Comparison of ENCODE assay signal across 1 cellular context in the genomic region with DNA sequence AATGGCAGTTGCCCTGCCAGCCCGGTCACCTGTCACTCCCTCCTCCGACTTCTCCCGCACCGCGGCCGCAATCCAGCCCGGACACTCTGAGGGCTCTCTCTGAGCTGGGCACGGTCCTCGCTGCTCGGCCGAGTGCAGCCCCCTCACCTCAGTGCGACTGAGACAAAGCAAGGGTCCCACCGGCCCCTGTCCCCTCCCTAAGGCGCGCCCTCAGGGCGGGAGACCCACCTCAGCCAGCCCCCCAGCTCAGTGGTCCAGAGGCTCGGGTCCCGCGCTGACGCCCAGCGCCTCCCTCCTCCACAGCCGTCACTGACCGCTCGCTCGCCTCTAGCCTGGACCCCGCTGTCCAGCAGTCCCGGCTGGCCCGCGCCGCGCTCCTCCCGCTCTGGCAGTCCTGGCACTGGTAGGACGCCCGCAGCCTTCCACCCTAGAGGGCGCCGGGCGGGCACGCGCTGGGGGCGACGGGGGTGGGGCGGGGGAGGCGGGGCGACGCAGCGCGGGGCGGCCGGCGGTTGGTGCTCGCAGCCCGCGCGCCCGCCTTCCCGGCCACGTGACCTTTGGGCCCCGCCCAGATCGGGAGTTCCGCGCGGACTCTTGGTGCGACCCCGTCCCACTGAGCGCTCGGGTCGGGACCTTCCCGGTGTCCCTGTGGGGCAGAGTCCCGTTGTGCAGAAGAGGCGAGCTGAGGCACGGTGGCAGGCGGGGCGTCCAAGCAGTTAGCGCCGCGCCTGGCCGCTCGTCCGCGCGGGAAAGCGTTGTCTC.
TF ChIP-seq lines count a peak whose summit lies in the region.

No MANE protein-coding gene starts in this region.

TF ChIP-seq in K562, 482 proteins besides CTCF, POLR2A, EP300 and RAD21 (continued from another document and continues in another):
- TF ChIP-seq, protein P1, sequence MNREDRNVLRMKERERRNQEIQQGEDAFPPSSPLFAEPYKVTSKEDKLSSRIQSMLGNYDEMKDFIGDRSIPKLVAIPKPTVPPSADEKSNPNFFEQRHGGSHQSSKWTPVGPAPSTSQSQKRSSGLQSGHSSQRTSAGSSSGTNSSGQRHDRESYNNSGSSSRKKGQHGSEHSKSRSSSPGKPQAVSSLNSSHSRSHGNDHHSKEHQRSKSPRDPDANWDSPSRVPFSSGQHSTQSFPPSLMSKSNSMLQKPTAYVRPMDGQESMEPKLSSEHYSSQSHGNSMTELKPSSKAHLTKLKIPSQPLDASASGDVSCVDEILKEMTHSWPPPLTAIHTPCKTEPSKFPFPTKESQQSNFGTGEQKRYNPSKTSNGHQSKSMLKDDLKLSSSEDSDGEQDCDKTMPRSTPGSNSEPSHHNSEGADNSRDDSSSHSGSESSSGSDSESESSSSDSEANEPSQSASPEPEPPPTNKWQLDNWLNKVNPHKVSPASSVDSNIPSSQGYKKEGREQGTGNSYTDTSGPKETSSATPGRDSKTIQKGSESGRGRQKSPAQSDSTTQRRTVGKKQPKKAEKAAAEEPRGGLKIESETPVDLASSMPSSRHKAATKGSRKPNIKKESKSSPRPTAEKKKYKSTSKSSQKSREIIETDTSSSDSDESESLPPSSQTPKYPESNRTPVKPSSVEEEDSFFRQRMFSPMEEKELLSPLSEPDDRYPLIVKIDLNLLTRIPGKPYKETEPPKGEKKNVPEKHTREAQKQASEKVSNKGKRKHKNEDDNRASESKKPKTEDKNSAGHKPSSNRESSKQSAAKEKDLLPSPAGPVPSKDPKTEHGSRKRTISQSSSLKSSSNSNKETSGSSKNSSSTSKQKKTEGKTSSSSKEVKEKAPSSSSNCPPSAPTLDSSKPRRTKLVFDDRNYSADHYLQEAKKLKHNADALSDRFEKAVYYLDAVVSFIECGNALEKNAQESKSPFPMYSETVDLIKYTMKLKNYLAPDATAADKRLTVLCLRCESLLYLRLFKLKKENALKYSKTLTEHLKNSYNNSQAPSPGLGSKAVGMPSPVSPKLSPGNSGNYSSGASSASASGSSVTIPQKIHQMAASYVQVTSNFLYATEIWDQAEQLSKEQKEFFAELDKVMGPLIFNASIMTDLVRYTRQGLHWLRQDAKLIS (CRISPR knock-in tag; IDR thresholded peaks at IDR 0.05): peak; percentile 57; the same call in 1 of the 2 replicates
- TF ChIP-seq, protein P2, sequence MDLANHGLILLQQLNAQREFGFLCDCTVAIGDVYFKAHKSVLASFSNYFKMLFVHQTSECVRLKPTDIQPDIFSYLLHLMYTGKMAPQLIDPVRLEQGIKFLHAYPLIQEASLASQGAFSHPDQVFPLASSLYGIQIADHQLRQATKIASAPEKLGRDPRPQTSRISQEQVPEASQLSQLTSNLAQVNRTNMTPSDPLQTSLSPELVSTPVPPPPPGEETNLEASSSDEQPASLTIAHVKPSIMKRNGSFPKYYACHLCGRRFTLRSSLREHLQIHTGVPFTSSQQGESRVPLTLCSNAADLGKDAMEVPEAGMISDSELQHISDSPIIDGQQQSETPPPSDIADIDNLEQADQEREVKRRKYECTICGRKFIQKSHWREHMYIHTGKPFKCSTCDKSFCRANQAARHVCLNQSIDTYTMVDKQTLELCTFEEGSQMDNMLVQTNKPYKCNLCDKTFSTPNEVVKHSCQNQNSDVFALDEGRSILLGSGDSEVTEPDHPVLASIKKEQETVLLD (IDR thresholded peaks at IDR 0.05): no peak
- TF ChIP-seq, protein P3, sequence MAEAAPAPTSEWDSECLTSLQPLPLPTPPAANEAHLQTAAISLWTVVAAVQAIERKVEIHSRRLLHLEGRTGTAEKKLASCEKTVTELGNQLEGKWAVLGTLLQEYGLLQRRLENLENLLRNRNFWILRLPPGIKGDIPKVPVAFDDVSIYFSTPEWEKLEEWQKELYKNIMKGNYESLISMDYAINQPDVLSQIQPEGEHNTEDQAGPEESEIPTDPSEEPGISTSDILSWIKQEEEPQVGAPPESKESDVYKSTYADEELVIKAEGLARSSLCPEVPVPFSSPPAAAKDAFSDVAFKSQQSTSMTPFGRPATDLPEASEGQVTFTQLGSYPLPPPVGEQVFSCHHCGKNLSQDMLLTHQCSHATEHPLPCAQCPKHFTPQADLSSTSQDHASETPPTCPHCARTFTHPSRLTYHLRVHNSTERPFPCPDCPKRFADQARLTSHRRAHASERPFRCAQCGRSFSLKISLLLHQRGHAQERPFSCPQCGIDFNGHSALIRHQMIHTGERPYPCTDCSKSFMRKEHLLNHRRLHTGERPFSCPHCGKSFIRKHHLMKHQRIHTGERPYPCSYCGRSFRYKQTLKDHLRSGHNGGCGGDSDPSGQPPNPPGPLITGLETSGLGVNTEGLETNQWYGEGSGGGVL (CRISPR knock-in tag; IDR thresholded peaks at IDR 0.05): no peak
- TF ChIP-seq SMAD1 (IDR thresholded peaks at IDR 0.05; ENCODE audit: low read depth, low read length, partially characterized antibody) (no peak), FOXK1 (CRISPR knock-in tag; IDR thresholded peaks at IDR 0.05; ENCODE audit: borderline replicate concordance) (no peak), NFIX (CRISPR knock-in tag; IDR thresholded peaks at IDR 0.05; ENCODE audit: low read depth) (no peak), ARID2 (IDR thresholded peaks at IDR 0.05) (no peak), ARHGAP35 (IDR thresholded peaks at IDR 0.05; ENCODE audit: partially characterized antibody) (no peak), RFX5 (IDR thresholded peaks at IDR 0.05; ENCODE audit: low read depth, low read length) (no peak), ELF2 (CRISPR knock-in tag; IDR thresholded peaks at IDR 0.05) (no peak), PHF8 (IDR thresholded peaks at IDR 0.05; ENCODE audit: borderline replicate concordance, low read length) (peak; percentile 33; the same call in 1 of the 2 replicates), RBM14 (IDR thresholded peaks at IDR 0.05; ENCODE audit: borderline replicate concordance, insufficient read depth, low read depth, low read length) (no peak), ZBTB7A (IDR thresholded peaks at IDR 0.05; ENCODE audit: borderline replicate concordance, control insufficient read depth, low read depth, low read length) (no peak), FOSL1 (tag; conservative IDR thresholded peaks at IDR 0.05) (no peak), NUFIP1 (IDR thresholded peaks at IDR 0.05; ENCODE audit: partially characterized antibody) (no peak), CHD1 (IDR thresholded peaks at IDR 0.05; ENCODE audit: low read length) (no peak), PHB (CRISPR knock-in tag; IDR thresholded peaks at IDR 0.05) (no peak), ZNF778 (CRISPR knock-in tag; IDR thresholded peaks at IDR 0.05) (no peak)
- TF ChIP-seq, protein P4, sequence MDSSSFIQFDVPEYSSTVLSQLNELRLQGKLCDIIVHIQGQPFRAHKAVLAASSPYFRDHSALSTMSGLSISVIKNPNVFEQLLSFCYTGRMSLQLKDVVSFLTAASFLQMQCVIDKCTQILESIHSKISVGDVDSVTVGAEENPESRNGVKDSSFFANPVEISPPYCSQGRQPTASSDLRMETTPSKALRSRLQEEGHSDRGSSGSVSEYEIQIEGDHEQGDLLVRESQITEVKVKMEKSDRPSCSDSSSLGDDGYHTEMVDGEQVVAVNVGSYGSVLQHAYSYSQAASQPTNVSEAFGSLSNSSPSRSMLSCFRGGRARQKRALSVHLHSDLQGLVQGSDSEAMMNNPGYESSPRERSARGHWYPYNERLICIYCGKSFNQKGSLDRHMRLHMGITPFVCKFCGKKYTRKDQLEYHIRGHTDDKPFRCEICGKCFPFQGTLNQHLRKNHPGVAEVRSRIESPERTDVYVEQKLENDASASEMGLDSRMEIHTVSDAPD (CRISPR knock-in tag; IDR thresholded peaks at IDR 0.05): no peak
- TF ChIP-seq, protein P5, sequence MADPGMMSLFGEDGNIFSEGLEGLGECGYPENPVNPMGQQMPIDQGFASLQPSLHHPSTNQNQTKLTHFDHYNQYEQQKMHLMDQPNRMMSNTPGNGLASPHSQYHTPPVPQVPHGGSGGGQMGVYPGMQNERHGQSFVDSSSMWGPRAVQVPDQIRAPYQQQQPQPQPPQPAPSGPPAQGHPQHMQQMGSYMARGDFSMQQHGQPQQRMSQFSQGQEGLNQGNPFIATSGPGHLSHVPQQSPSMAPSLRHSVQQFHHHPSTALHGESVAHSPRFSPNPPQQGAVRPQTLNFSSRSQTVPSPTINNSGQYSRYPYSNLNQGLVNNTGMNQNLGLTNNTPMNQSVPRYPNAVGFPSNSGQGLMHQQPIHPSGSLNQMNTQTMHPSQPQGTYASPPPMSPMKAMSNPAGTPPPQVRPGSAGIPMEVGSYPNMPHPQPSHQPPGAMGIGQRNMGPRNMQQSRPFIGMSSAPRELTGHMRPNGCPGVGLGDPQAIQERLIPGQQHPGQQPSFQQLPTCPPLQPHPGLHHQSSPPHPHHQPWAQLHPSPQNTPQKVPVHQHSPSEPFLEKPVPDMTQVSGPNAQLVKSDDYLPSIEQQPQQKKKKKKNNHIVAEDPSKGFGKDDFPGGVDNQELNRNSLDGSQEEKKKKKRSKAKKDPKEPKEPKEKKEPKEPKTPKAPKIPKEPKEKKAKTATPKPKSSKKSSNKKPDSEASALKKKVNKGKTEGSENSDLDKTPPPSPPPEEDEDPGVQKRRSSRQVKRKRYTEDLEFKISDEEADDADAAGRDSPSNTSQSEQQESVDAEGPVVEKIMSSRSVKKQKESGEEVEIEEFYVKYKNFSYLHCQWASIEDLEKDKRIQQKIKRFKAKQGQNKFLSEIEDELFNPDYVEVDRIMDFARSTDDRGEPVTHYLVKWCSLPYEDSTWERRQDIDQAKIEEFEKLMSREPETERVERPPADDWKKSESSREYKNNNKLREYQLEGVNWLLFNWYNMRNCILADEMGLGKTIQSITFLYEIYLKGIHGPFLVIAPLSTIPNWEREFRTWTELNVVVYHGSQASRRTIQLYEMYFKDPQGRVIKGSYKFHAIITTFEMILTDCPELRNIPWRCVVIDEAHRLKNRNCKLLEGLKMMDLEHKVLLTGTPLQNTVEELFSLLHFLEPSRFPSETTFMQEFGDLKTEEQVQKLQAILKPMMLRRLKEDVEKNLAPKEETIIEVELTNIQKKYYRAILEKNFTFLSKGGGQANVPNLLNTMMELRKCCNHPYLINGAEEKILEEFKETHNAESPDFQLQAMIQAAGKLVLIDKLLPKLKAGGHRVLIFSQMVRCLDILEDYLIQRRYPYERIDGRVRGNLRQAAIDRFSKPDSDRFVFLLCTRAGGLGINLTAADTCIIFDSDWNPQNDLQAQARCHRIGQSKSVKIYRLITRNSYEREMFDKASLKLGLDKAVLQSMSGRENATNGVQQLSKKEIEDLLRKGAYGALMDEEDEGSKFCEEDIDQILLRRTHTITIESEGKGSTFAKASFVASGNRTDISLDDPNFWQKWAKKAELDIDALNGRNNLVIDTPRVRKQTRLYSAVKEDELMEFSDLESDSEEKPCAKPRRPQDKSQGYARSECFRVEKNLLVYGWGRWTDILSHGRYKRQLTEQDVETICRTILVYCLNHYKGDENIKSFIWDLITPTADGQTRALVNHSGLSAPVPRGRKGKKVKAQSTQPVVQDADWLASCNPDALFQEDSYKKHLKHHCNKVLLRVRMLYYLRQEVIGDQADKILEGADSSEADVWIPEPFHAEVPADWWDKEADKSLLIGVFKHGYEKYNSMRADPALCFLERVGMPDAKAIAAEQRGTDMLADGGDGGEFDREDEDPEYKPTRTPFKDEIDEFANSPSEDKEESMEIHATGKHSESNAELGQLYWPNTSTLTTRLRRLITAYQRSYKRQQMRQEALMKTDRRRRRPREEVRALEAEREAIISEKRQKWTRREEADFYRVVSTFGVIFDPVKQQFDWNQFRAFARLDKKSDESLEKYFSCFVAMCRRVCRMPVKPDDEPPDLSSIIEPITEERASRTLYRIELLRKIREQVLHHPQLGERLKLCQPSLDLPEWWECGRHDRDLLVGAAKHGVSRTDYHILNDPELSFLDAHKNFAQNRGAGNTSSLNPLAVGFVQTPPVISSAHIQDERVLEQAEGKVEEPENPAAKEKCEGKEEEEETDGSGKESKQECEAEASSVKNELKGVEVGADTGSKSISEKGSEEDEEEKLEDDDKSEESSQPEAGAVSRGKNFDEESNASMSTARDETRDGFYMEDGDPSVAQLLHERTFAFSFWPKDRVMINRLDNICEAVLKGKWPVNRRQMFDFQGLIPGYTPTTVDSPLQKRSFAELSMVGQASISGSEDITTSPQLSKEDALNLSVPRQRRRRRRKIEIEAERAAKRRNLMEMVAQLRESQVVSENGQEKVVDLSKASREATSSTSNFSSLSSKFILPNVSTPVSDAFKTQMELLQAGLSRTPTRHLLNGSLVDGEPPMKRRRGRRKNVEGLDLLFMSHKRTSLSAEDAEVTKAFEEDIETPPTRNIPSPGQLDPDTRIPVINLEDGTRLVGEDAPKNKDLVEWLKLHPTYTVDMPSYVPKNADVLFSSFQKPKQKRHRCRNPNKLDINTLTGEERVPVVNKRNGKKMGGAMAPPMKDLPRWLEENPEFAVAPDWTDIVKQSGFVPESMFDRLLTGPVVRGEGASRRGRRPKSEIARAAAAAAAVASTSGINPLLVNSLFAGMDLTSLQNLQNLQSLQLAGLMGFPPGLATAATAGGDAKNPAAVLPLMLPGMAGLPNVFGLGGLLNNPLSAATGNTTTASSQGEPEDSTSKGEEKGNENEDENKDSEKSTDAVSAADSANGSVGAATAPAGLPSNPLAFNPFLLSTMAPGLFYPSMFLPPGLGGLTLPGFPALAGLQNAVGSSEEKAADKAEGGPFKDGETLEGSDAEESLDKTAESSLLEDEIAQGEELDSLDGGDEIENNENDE (IDR thresholded peaks at IDR 0.05; ENCODE audit: low read depth, low read length): no peak
- TF ChIP-seq, protein P6, sequence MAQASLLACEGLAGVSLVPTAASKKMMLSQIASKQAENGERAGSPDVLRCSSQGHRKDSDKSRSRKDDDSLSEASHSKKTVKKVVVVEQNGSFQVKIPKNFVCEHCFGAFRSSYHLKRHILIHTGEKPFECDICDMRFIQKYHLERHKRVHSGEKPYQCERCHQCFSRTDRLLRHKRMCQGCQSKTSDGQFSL (CRISPR knock-in tag; IDR thresholded peaks at IDR 0.05): no peak
- TF ChIP-seq, protein P6 (tag; IDR thresholded peaks at IDR 0.05): no peak
- TF ChIP-seq, protein P7, sequence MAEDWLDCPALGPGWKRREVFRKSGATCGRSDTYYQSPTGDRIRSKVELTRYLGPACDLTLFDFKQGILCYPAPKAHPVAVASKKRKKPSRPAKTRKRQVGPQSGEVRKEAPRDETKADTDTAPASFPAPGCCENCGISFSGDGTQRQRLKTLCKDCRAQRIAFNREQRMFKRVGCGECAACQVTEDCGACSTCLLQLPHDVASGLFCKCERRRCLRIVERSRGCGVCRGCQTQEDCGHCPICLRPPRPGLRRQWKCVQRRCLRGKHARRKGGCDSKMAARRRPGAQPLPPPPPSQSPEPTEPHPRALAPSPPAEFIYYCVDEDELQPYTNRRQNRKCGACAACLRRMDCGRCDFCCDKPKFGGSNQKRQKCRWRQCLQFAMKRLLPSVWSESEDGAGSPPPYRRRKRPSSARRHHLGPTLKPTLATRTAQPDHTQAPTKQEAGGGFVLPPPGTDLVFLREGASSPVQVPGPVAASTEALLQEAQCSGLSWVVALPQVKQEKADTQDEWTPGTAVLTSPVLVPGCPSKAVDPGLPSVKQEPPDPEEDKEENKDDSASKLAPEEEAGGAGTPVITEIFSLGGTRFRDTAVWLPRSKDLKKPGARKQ (CRISPR knock-in tag; IDR thresholded peaks at IDR 0.05): no peak
- TF ChIP-seq, protein P8, sequence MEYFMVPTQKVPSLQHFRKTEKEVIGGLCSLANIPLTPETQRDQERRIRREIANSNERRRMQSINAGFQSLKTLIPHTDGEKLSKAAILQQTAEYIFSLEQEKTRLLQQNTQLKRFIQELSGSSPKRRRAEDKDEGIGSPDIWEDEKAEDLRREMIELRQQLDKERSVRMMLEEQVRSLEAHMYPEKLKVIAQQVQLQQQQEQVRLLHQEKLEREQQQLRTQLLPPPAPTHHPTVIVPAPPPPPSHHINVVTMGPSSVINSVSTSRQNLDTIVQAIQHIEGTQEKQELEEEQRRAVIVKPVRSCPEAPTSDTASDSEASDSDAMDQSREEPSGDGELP (CRISPR knock-in tag; IDR thresholded peaks at IDR 0.05; ENCODE audit: borderline replicate concordance): peak; percentile 36; the same call in 1 of the 2 replicates
